In genomic region chrX:68694429-68695205, GRCh38 we compare ENCODE assay signal across 10 cellular contexts. TPM values are rescaled to one million over a fixed set of nuclear protein-coding genes. Genes with fewer than 3 reads are reported as not detected.
DNase-seq lines count a peak whose midpoint lies in the region; ATAC-seq and TF ChIP-seq lines count a peak whose summit lies in the region.
"Had no signal": no experiment of that assay in that cellular context is flagged by ENCODE, and none has a peak within 500 bp of the region (broad histone marks: within the 10 kb centered on the region; RNA-seq: fewer than 3 reads in every experiment).

No MANE protein-coding gene starts in this region.

- no peaks in the 10 kb centered on the region for H3K36me3 ChIP-seq in stomach
- H3K36me3 ChIP-seq: BLaER1 treated with 17β-estradiol and CSF1 and Interleukin-3, amounts not matched to agents 10 nM and 100 nM had no signal

- H3K9me3 ChIP-seq in stomach: no peaks in the 10 kb centered on the region

- DNase-seq in activated CD4-positive, alpha-beta T cell treated with anti-CD3 and anti-CD28 coated beads for 36 hours: peak; percentile 13
- no peak for DNase-seq in activated CD4-positive, alpha-beta T cell treated with anti-CD3 and anti-CD28 coated beads, Interleukin-2, amount 50 U/mL, for 1 hour
- DNase-seq in left lobe of liver (ENCODE audit: low spot score) (peak; percentile 51), stomach (no peak), hippocampal formation (lab: John Stamatoyannopoulos, UW) (no peak), posterior vena cava (ENCODE audit: low spot score) (no peak)

- no peak for TF ChIP-seq POLR2A in stomach (IDR thresholded peaks at IDR 0.05)

- peaks cover 16% of the 10 kb centered on the region for H3K27me3 Mint-ChIP-seq in activated CD4-positive, alpha-beta T cell treated with anti-CD3 and anti-CD28 coated beads for 36 hours
- peaks cover 5% of the 10 kb centered on the region for H3K27me3 Mint-ChIP-seq in activated T-helper 17 cell treated with anti-CD3 and anti-CD28 coated beads, Interleukin-2, amount 50 U/mL, for 72 hours

- peaks cover 0 to 10% (median 3%) of the 10 kb centered on the region in 4 donors for H3K4me1 ChIP-seq in stomach

- no peaks in the 10 kb centered on the region for H3K9me3 Mint-ChIP-seq in activated CD4-positive, alpha-beta T cell treated with anti-CD3 and anti-CD28 coated beads for 36 hours (ENCODE audit: low read depth)
- no peaks in the 10 kb centered on the region for H3K9me3 Mint-ChIP-seq in activated T-helper 17 cell treated with anti-CD3 and anti-CD28 coated beads, Interleukin-2, amount 50 U/mL, for 72 hours

- intact Hi-C loops in activated CD4-positive, alpha-beta T cell treated with anti-CD3 and anti-CD28 coated beads for 36 hours (cut with DNase I, micrococcal nuclease): loop anchor here in 1 of 2 experiments (5.0 kb wide), 1 partner anchor 182 kb away; no protein-coding TSS in a partner anchor
- intact Hi-C loops in stomach (cut with DNase I; ENCODE audit: low total_unique reads) (no loop called here), posterior vena cava (cut with DNase I) (no loop called here)

- peaks cover 5% of the 10 kb centered on the region for H3K4me1 Mint-ChIP-seq in activated CD4-positive, alpha-beta T cell treated with anti-CD3 and anti-CD28 coated beads for 36 hours
- peaks cover 5% of the 10 kb centered on the region for H3K4me1 Mint-ChIP-seq in activated T-helper 17 cell treated with anti-CD3 and anti-CD28 coated beads, Interleukin-2, amount 50 U/mL, for 72 hours

- H3K36me3 Mint-ChIP-seq in activated CD4-positive, alpha-beta T cell treated with anti-CD3 and anti-CD28 coated beads for 36 hours (ENCODE audit: low read depth): no peaks in the 10 kb centered on the region
- no peaks in the 10 kb centered on the region for H3K36me3 Mint-ChIP-seq in activated T-helper 17 cell treated with anti-CD3 and anti-CD28 coated beads, Interleukin-2, amount 50 U/mL, for 72 hours (ENCODE audit: low read depth)

- peak overlapping the region; percentile 50 to 57 (median 54) for H3K4me3 ChIP-seq in stomach
- H3K4me3 ChIP-seq: SK-N-MC had no signal

- TF ChIP-seq EP300 in stomach (IDR thresholded peaks at IDR 0.05): no peak

- POLR2A ChIA-PET in activated CD4-positive, alpha-beta T cell treated with anti-CD3 and anti-CD28 coated beads for 36 hours (lab: Charles Lee): no interaction called here

- peaks cover 0 to 15% (median 0%) of the 10 kb centered on the region in 3 donors for H3K27me3 ChIP-seq in stomach

- peak overlapping the region in 4 of 5 donors; percentile 70 to 78 (median 73) for H3K27ac ChIP-seq in stomach
- H3K27ac ChIP-seq: SK-N-MC had no signal

- peak; percentile 68 for ATAC-seq in activated CD4-positive, alpha-beta T cell treated with anti-CD3 and anti-CD28 coated beads for 36 hours
- ATAC-seq in activated T-helper 17 cell treated with anti-CD3 and anti-CD28 coated beads, Interleukin-2, amount 50 U/mL, for 72 hours (replicated peaks): peak; percentile 84
- ATAC-seq in left lobe of liver (peak; percentile 39), HG02571 (IDR thresholded peaks at IDR 0.05; ENCODE audit: unreplicated experiment) (no peak)

- CTCF ChIA-PET in activated CD4-positive, alpha-beta T cell treated with anti-CD3 and anti-CD28 coated beads for 36 hours (lab: Charles Lee): no interaction called here

- H3K27ac Mint-ChIP-seq in activated CD4-positive, alpha-beta T cell treated with anti-CD3 and anti-CD28 coated beads for 36 hours: no peak overlapping the region
- H3K27ac Mint-ChIP-seq in activated T-helper 17 cell treated with anti-CD3 and anti-CD28 coated beads, Interleukin-2, amount 50 U/mL, for 72 hours: peak overlapping the region; percentile 82

- 44 to 55% (median 50%) methylated on average over 14 to 17 of the region's 17 CpGs for WGBS in stomach, 5 donors

- peak overlapping the region; percentile 15 for H3K4me3 Mint-ChIP-seq in activated CD4-positive, alpha-beta T cell treated with anti-CD3 and anti-CD28 coated beads for 36 hours
- H3K4me3 Mint-ChIP-seq in activated T-helper 17 cell treated with anti-CD3 and anti-CD28 coated beads, Interleukin-2, amount 50 U/mL, for 72 hours: peak overlapping the region; percentile 78

- no peak for TF ChIP-seq CTCF in stomach (IDR thresholded peaks at IDR 0.05)

RNA-seq across cellular contexts. Expression of gene STARD8, which starts 47.2 kb away (rescaled TPM):
- under 1 TPM; 0.07 to 0.11 TPM for total RNA-seq in activated CD4-positive, alpha-beta T cell treated with anti-CD3 and anti-CD28 coated beads for 36 hours
- total RNA-seq in activated T-helper 17 cell treated with anti-CD3 and anti-CD28 coated beads, Interleukin-2, amount 50 U/mL, for 72 hours: 1 to 10 TPM in 1 of 2 donors, under 1 TPM in 1; 0.52 to 1.8 TPM
- 10.6 TPM for total RNA-seq in left lobe of liver
- total RNA-seq in stomach: 1 to 10 TPM; 1.8 to 7.4 (median 4.9) TPM
- polyA plus RNA-seq in stomach: 1 to 10 TPM in 2 of 3 donors, under 1 TPM in 1; 0.93 to 2.3 (median 1.7) TPM
- total RNA-seq in posterior vena cava: 10 to 100 TPM in 1 of 2 donors, 1 to 10 TPM in 1; 9.1 to 14.1 TPM

Comparison
In these comparisons a context has a peak if more than half of its experiments do, and no peak if none do; other contexts are left out.
1. DNase-seq: peak in activated CD4-positive, alpha-beta T cell treated with anti-CD3 and anti-CD28 coated beads for 36 hours (single experiment) and left lobe of liver (single experiment); none in activated CD4-positive, alpha-beta T cell treated with anti-CD3 and anti-CD28 coated beads, Interleukin-2, amount 50 U/mL, for 1 hour (single experiment), stomach (single experiment), hippocampal formation (0 of 2) and posterior vena cava (single experiment).